14 cellular contexts compared by ENCODE assay signal in the genomic region with DNA sequence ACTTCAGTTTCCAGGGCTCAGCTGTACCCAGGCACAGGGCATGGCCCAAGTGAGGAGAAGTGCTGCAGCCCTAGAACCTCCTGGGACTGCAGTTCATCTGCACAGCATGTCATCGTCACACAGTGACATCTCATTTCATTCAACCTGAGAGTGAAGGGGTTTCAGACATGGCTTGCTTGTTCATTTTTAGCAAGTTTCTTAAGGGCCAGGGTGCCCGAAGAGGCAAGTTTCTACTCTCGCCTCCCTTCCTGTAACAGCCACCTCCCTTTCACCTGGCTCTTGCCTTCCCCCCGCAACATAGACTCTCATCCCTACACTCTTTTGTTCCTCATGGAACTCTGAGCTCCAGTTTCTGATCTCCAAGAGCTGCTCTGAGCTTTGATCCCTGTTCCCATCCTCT.
DNase-seq lines count a peak whose midpoint lies in the region; ATAC-seq and TF ChIP-seq lines count a peak whose summit lies in the region.
"Had no signal": no experiment of that assay in that cellular context is flagged by ENCODE, and none has a peak within 500 bp of the region (broad histone marks: within the 10 kb centered on the region; RNA-seq: fewer than 3 reads in every experiment).

No MANE protein-coding gene starts in this region.

- ATAC-seq in GM19395 (IDR thresholded peaks at IDR 0.05; ENCODE audit: unreplicated experiment): peak; percentile 84
- ATAC-seq in HG02852 (IDR thresholded peaks at IDR 0.05; ENCODE audit: unreplicated experiment): peak; percentile 80
- peak; percentile 62 for ATAC-seq in HG03565 (IDR thresholded peaks at IDR 0.05; ENCODE audit: unreplicated experiment)
- ATAC-seq in foreskin keratinocyte: no peak
- ATAC-seq: activated CD8-positive, alpha-beta memory T cell treated with anti-CD3 and anti-CD28 coated beads, Interleukin-2, amount 10 ng/mL, durations not matched to agents 7 days and 5 days had no signal

- no peaks in the 10 kb centered on the region for H3K27me3 ChIP-seq in foreskin keratinocyte

- in situ Hi-C loops in GM13977 (cut with MboI; ENCODE audit: low pct_unique_long_range_greater_than_20kb, low sequenced_read_pairs, unreplicated experiment): no loop called here

- TF ChIP-seq CTCF in GM13977 (IDR thresholded peaks at IDR 0.05; ENCODE audit: extremely low read depth, insufficient read depth, missing control alignments) (no peak), foreskin keratinocyte (conservative IDR thresholded peaks at IDR 0.05) (no peak)

- H3K27ac ChIP-seq in foreskin keratinocyte: no peak overlapping the region
- H3K27ac ChIP-seq: epithelial cell of prostate had no signal

- H3K4me1 ChIP-seq in foreskin keratinocyte: peaks cover 18% of the 10 kb centered on the region

- DNase-seq in GM13977 (ENCODE audit: low spot score) (peak; percentile 22), germinal center (ENCODE audit: low spot score) (no peak), foreskin keratinocyte (no peak), NCI-H82 (lab: John Stamatoyannopoulos, UW) (no peak), NCI-H1417 (lab: John Stamatoyannopoulos, UW) (no peak)
- DNase-seq: activated CD8-positive, alpha-beta memory T cell treated with anti-CD3 and anti-CD28 coated beads, Interleukin-2, amount 10 ng/mL, durations not matched to agents 7 days and 5 days; kidney; NCI-H446 treated with DMSO at 0.1 percent for 48 hours; nucleus accumbens; stimulated activated CD4-positive, alpha-beta T cell treated with anti-CD3 and anti-CD28 coated beads, Interleukin-2, amount 100 ng/mL, for 48 hours had no signal
